Comparison of ENCODE assay signal across 1 cellular context in the genomic region with DNA sequence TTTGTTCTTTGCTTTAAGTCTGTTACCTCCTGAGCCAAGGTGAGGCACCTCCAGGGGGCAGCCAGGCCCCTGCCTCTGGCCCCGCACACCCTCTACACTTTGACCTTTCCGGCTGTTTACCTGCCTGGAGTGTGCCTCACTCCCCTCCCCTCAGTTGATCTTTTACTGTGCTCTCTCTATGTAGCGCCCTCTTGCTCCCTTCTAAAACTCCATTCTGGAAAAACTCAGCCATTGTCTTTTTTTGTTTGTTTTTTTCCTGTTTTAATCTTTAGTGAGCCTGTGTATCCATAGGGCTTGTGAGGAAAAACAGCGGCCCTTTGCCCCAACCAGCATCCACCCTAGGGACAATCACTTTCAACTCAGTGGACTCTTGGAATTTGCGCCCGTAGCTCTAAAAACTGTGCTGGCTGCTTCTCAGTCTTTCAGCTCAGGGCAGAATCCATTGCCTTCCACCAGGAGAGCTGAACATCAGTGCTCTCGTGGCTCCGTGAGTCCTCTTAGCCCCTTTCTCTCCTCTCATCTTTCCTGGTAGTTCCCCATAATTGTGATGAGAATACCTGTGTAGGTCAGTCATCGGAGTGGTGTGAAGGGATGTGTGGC.
TF ChIP-seq lines count a peak whose summit lies in the region.

No MANE protein-coding gene starts in this region.

TF ChIP-seq in HepG2, 621 proteins besides CTCF, POLR2A, EP300 and RAD21 (continued from another document and continues in another):
- TF ChIP-seq, protein P1, sequence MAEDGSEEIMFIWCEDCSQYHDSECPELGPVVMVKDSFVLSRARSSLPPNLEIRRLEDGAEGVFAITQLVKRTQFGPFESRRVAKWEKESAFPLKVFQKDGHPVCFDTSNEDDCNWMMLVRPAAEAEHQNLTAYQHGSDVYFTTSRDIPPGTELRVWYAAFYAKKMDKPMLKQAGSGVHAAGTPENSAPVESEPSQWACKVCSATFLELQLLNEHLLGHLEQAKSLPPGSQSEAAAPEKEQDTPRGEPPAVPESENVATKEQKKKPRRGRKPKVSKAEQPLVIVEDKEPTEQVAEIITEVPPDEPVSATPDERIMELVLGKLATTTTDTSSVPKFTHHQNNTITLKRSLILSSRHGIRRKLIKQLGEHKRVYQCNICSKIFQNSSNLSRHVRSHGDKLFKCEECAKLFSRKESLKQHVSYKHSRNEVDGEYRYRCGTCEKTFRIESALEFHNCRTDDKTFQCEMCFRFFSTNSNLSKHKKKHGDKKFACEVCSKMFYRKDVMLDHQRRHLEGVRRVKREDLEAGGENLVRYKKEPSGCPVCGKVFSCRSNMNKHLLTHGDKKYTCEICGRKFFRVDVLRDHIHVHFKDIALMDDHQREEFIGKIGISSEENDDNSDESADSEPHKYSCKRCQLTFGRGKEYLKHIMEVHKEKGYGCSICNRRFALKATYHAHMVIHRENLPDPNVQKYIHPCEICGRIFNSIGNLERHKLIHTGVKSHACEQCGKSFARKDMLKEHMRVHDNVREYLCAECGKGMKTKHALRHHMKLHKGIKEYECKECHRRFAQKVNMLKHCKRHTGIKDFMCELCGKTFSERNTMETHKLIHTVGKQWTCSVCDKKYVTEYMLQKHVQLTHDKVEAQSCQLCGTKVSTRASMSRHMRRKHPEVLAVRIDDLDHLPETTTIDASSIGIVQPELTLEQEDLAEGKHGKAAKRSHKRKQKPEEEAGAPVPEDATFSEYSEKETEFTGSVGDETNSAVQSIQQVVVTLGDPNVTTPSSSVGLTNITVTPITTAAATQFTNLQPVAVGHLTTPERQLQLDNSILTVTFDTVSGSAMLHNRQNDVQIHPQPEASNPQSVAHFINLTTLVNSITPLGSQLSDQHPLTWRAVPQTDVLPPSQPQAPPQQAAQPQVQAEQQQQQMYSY (CRISPR knock-in tag; IDR thresholded peaks at IDR 0.05) = no peak
- TF ChIP-seq PAX8 (CRISPR knock-in tag; IDR thresholded peaks at IDR 0.05; ENCODE audit: borderline replicate concordance) (no peak), ZSCAN22 (CRISPR knock-in tag; IDR thresholded peaks at IDR 0.05) (no peak), ZEB1 (IDR thresholded peaks at IDR 0.05; ENCODE audit: insufficient replicate concordance, low read depth) (peak; percentile 99), MIXL1 (CRISPR knock-in tag; IDR thresholded peaks at IDR 0.05) (peak; percentile 67; the same call in 1 of the 2 replicates), ATRX (CRISPR knock-in tag; IDR thresholded peaks at IDR 0.05; ENCODE audit: borderline replicate concordance) (no peak), SIX1 (CRISPR knock-in tag; IDR thresholded peaks at IDR 0.05; ENCODE audit: borderline replicate concordance) (no peak), ZNF616 (CRISPR knock-in tag; IDR thresholded peaks at IDR 0.05; ENCODE audit: low read depth) (no peak), TBX3 (IDR thresholded peaks at IDR 0.05; ENCODE audit: borderline replicate concordance) (no peak; the same call in 1 of the 2 replicates), NONO (IDR thresholded peaks at IDR 0.05) (no peak), NONO (CRISPR knock-in tag; conservative IDR thresholded peaks at IDR 0.05) (0 out of 2 replicates have a peak, but pooled peaks have one; percentile 24), SYNCRIP (IDR thresholded peaks at IDR 0.05; ENCODE audit: insufficient read depth, low read depth, low read length) (no peak), SALL2 (CRISPR knock-in tag; IDR thresholded peaks at IDR 0.05) (no peak), ZNF343 (CRISPR knock-in tag; IDR thresholded peaks at IDR 0.05) (0 out of 2 replicates have a peak, but pooled peaks have one; percentile 29), MIER3 (CRISPR knock-in tag; IDR thresholded peaks at IDR 0.05; ENCODE audit: borderline replicate concordance) (peak; percentile 59; the same call in 1 of the 2 replicates), GFI1 (CRISPR knock-in tag; IDR thresholded peaks at IDR 0.05; ENCODE audit: borderline replicate concordance) (peak; percentile 71; the same call in 1 of the 2 replicates), ZFP37 (CRISPR knock-in tag; IDR thresholded peaks at IDR 0.05; ENCODE audit: borderline replicate concordance) (no peak)
- TF ChIP-seq, protein P2, sequence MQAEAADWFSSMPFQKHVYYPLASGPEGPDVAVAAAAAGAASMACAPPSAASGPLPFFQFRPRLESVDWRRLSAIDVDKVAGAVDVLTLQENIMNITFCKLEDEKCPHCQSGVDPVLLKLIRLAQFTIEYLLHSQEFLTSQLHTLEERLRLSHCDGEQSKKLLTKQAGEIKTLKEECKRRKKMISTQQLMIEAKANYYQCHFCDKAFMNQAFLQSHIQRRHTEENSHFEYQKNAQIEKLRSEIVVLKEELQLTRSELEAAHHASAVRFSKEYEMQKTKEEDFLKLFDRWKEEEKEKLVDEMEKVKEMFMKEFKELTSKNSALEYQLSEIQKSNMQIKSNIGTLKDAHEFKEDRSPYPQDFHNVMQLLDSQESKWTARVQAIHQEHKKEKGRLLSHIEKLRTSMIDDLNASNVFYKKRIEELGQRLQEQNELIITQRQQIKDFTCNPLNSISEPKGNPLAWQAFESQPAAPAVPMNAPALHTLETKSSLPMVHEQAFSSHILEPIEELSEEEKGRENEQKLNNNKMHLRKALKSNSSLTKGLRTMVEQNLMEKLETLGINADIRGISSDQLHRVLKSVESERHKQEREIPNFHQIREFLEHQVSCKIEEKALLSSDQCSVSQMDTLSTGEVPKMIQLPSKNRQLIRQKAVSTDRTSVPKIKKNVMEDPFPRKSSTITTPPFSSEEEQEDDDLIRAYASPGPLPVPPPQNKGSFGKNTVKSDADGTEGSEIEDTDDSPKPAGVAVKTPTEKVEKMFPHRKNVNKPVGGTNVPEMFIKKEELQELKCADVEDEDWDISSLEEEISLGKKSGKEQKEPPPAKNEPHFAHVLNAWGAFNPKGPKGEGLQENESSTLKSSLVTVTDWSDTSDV (CRISPR knock-in tag; IDR thresholded peaks at IDR 0.05) = no peak
- TF ChIP-seq, protein P3, sequence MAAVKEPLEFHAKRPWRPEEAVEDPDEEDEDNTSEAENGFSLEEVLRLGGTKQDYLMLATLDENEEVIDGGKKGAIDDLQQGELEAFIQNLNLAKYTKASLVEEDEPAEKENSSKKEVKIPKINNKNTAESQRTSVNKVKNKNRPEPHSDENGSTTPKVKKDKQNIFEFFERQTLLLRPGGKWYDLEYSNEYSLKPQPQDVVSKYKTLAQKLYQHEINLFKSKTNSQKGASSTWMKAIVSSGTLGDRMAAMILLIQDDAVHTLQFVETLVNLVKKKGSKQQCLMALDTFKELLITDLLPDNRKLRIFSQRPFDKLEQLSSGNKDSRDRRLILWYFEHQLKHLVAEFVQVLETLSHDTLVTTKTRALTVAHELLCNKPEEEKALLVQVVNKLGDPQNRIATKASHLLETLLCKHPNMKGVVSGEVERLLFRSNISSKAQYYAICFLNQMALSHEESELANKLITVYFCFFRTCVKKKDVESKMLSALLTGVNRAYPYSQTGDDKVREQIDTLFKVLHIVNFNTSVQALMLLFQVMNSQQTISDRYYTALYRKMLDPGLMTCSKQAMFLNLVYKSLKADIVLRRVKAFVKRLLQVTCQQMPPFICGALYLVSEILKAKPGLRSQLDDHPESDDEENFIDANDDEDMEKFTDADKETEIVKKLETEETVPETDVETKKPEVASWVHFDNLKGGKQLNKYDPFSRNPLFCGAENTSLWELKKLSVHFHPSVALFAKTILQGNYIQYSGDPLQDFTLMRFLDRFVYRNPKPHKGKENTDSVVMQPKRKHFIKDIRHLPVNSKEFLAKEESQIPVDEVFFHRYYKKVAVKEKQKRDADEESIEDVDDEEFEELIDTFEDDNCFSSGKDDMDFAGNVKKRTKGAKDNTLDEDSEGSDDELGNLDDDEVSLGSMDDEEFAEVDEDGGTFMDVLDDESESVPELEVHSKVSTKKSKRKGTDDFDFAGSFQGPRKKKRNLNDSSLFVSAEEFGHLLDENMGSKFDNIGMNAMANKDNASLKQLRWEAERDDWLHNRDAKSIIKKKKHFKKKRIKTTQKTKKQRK (IDR thresholded peaks at IDR 0.05; ENCODE audit: low read length) = no peak
- TF ChIP-seq, protein P4, sequence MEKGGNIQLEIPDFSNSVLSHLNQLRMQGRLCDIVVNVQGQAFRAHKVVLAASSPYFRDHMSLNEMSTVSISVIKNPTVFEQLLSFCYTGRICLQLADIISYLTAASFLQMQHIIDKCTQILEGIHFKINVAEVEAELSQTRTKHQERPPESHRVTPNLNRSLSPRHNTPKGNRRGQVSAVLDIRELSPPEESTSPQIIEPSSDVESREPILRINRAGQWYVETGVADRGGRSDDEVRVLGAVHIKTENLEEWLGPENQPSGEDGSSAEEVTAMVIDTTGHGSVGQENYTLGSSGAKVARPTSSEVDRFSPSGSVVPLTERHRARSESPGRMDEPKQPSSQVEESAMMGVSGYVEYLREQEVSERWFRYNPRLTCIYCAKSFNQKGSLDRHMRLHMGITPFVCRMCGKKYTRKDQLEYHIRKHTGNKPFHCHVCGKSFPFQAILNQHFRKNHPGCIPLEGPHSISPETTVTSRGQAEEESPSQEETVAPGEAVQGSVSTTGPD (CRISPR knock-in tag; IDR thresholded peaks at IDR 0.05) = no peak
- TF ChIP-seq, protein P5, sequence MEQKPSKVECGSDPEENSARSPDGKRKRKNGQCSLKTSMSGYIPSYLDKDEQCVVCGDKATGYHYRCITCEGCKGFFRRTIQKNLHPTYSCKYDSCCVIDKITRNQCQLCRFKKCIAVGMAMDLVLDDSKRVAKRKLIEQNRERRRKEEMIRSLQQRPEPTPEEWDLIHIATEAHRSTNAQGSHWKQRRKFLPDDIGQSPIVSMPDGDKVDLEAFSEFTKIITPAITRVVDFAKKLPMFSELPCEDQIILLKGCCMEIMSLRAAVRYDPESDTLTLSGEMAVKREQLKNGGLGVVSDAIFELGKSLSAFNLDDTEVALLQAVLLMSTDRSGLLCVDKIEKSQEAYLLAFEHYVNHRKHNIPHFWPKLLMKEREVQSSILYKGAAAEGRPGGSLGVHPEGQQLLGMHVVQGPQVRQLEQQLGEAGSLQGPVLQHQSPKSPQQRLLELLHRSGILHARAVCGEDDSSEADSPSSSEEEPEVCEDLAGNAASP (CRISPR knock-in tag; IDR thresholded peaks at IDR 0.05; ENCODE audit: borderline replicate concordance) = peak; percentile 99
- TF ChIP-seq, protein P6, sequence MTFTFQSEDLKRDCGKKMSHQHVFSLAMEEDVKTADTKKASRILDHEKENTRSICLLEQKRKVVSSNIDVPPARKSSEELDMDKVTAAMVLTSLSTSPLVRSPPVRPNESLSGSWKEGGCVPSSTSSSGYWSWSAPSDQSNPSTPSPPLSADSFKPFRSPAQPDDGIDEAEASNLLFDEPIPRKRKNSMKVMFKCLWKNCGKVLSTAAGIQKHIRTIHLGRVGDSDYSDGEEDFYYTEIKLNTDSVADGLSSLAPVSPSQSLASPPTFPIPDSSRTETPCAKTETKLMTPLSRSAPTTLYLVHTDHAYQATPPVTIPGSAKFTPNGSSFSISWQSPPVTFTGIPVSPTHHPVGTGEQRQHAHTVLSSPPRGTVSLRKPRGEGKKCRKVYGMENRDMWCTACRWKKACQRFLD (CRISPR knock-in tag; IDR thresholded peaks at IDR 0.05; ENCODE audit: borderline replicate concordance) = no peak
- TF ChIP-seq, protein P7, sequence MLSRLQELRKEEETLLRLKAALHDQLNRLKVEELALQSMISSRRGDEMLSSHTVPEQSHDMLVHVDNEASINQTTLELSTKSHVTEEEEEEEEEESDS (CRISPR knock-in tag; IDR thresholded peaks at IDR 0.05; ENCODE audit: borderline replicate concordance) = no peak
- TF ChIP-seq, protein P8, sequence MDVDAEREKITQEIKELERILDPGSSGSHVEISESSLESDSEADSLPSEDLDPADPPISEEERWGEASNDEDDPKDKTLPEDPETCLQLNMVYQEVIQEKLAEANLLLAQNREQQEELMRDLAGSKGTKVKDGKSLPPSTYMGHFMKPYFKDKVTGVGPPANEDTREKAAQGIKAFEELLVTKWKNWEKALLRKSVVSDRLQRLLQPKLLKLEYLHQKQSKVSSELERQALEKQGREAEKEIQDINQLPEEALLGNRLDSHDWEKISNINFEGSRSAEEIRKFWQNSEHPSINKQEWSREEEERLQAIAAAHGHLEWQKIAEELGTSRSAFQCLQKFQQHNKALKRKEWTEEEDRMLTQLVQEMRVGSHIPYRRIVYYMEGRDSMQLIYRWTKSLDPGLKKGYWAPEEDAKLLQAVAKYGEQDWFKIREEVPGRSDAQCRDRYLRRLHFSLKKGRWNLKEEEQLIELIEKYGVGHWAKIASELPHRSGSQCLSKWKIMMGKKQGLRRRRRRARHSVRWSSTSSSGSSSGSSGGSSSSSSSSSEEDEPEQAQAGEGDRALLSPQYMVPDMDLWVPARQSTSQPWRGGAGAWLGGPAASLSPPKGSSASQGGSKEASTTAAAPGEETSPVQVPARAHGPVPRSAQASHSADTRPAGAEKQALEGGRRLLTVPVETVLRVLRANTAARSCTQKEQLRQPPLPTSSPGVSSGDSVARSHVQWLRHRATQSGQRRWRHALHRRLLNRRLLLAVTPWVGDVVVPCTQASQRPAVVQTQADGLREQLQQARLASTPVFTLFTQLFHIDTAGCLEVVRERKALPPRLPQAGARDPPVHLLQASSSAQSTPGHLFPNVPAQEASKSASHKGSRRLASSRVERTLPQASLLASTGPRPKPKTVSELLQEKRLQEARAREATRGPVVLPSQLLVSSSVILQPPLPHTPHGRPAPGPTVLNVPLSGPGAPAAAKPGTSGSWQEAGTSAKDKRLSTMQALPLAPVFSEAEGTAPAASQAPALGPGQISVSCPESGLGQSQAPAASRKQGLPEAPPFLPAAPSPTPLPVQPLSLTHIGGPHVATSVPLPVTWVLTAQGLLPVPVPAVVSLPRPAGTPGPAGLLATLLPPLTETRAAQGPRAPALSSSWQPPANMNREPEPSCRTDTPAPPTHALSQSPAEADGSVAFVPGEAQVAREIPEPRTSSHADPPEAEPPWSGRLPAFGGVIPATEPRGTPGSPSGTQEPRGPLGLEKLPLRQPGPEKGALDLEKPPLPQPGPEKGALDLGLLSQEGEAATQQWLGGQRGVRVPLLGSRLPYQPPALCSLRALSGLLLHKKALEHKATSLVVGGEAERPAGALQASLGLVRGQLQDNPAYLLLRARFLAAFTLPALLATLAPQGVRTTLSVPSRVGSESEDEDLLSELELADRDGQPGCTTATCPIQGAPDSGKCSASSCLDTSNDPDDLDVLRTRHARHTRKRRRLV (CRISPR knock-in tag; IDR thresholded peaks at IDR 0.05) = no peak; the same call in 1 of the 2 replicates
- TF ChIP-seq, protein P9, sequence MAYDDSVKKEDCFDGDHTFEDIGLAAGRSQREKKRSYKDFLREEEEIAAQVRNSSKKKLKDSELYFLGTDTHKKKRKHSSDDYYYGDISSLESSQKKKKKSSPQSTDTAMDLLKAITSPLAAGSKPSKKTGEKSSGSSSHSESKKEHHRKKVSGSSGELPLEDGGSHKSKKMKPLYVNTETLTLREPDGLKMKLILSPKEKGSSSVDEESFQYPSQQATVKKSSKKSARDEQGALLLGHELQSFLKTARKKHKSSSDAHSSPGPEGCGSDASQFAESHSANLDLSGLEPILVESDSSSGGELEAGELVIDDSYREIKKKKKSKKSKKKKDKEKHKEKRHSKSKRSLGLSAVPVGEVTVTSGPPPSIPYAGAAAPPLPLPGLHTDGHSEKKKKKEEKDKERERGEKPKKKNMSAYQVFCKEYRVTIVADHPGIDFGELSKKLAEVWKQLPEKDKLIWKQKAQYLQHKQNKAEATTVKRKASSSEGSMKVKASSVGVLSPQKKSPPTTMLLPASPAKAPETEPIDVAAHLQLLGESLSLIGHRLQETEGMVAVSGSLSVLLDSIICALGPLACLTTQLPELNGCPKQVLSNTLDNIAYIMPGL (CRISPR knock-in tag; IDR thresholded peaks at IDR 0.05; ENCODE audit: borderline replicate concordance in 1 of 2, low read depth in 1 of 2) = peak; percentile 65 to 85; a peak in 2 of 4 replicates
- TF ChIP-seq, protein P10, sequence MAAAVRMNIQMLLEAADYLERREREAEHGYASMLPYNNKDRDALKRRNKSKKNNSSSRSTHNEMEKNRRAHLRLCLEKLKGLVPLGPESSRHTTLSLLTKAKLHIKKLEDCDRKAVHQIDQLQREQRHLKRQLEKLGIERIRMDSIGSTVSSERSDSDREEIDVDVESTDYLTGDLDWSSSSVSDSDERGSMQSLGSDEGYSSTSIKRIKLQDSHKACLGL (CRISPR knock-in tag; IDR thresholded peaks at IDR 0.05) = no peak
